8 cellular contexts compared by ENCODE assay signal in genomic region chr6:156963712-156964700, GRCh38.
DNase-seq lines count a peak whose midpoint lies in the region; ATAC-seq and TF ChIP-seq lines count a peak whose summit lies in the region.

No MANE protein-coding gene starts in this region.

- intact Hi-C loops in activated B cell treated with CpG ODN at 0.5 μM for 24 hours (cut with micrococcal nuclease), result no loop called here
- intact Hi-C loops in left cardiac atrium (cut with DNase I), result no loop called here
- intact Hi-C loops in ascending aorta (cut with DNase I), result no loop called here

- peak; percentile 11 for DNase-seq in AG08395 (ENCODE audit: low spot score)
- peak; percentile 65 for DNase-seq in HCEC 1CT
- DNase-seq in activated B cell treated with CpG ODN at 0.5 μM for 24 hours, result no peak
- no peak for DNase-seq in left cardiac atrium
- DNase-seq in stimulated activated CD4-positive, alpha-beta T cell treated with anti-CD3 and anti-CD28 coated beads, Interleukin-4, amount 100 ng/mL, for 24 hours, result peak; percentile 51
- DNase-seq in ascending aorta (ENCODE audit: low spot score in 2 of 2), result no peak
- no peak for DNase-seq in NCI-H510A treated with DMSO at 0.1 percent for 48 hours (lab: John Stamatoyannopoulos, UW)
- DNase-seq in COLO668 (lab: John Stamatoyannopoulos, UW; ENCODE audit: unreplicated experiment), result no peak

- H3K27me3 ChIP-seq in ascending aorta, result no peaks in the 10 kb centered on the region

- H3K36me3 ChIP-seq in ascending aorta, result no peaks in the 10 kb centered on the region

- H3K27me3 Mint-ChIP-seq in activated B cell treated with CpG ODN at 0.5 μM for 24 hours, result no peaks in the 10 kb centered on the region

- POLR2A ChIA-PET in activated B cell treated with CpG ODN at 0.5 μM for 24 hours (lab: Charles Lee), result interaction anchor here (1.3 kb wide), 1 partner anchor 57 kb away, joined by 4 read pairs; no protein-coding TSS in a partner anchor

- peaks cover 2% of the 10 kb centered on the region for H3K9me3 Mint-ChIP-seq in activated B cell treated with CpG ODN at 0.5 μM for 24 hours

- H3K27ac ChIP-seq in ascending aorta, result peak overlapping the region in 1 of 2 donors; percentile 38

- H3K4me3 Mint-ChIP-seq in activated B cell treated with CpG ODN at 0.5 μM for 24 hours, result no peak overlapping the region

- CTCF ChIA-PET in activated B cell treated with CpG ODN at 0.5 μM for 24 hours (lab: Charles Lee), result interaction anchor here (1.5 kb wide), 1 partner anchor 10 kb away, joined by 3 read pairs; no protein-coding TSS in a partner anchor

- peaks cover 0 to 3% of the 10 kb centered on the region in 2 donors for H3K4me1 ChIP-seq in ascending aorta

- no peaks in the 10 kb centered on the region for H3K9me3 ChIP-seq in ascending aorta

- peaks cover 53% of the 10 kb centered on the region for H3K4me1 Mint-ChIP-seq in activated B cell treated with CpG ODN at 0.5 μM for 24 hours

- H3K27ac Mint-ChIP-seq in activated B cell treated with CpG ODN at 0.5 μM for 24 hours, result peak overlapping the region; percentile 37

- peaks cover 2% of the 10 kb centered on the region for H3K36me3 Mint-ChIP-seq in activated B cell treated with CpG ODN at 0.5 μM for 24 hours (ENCODE audit: low read depth)

- peak overlapping the region in 1 of 2 donors; percentile 49 for H3K4me3 ChIP-seq in ascending aorta

- ATAC-seq in activated B cell treated with CpG ODN at 0.5 μM for 24 hours (ENCODE audit: low read depth) (peak; percentile 18), left cardiac atrium (peak; percentile 79 to 80)

- TF ChIP-seq CTCF in activated B cell treated with CpG ODN at 0.5 μM for 24 hours (IDR thresholded peaks at IDR 0.05) (no peak), ascending aorta (IDR thresholded peaks at IDR 0.05) (no peak)

Comparison
In these comparisons a context has a peak if more than half of its experiments do, and no peak if none do; other contexts are left out.
1. DNase-seq: peak in AG08395 (single experiment), HCEC 1CT (single experiment) and stimulated activated CD4-positive, alpha-beta T cell treated with anti-CD3 and anti-CD28 coated beads, Interleukin-4, amount 100 ng/mL, for 24 hours (single experiment); none in activated B cell treated with CpG ODN at 0.5 μM for 24 hours (single experiment), left cardiac atrium (single experiment), ascending aorta (0 of 2), NCI-H510A treated with DMSO at 0.1 percent for 48 hours (single experiment) and COLO668 (single experiment).